ENCODE assay signal across 8 cellular contexts in the genomic region with DNA sequence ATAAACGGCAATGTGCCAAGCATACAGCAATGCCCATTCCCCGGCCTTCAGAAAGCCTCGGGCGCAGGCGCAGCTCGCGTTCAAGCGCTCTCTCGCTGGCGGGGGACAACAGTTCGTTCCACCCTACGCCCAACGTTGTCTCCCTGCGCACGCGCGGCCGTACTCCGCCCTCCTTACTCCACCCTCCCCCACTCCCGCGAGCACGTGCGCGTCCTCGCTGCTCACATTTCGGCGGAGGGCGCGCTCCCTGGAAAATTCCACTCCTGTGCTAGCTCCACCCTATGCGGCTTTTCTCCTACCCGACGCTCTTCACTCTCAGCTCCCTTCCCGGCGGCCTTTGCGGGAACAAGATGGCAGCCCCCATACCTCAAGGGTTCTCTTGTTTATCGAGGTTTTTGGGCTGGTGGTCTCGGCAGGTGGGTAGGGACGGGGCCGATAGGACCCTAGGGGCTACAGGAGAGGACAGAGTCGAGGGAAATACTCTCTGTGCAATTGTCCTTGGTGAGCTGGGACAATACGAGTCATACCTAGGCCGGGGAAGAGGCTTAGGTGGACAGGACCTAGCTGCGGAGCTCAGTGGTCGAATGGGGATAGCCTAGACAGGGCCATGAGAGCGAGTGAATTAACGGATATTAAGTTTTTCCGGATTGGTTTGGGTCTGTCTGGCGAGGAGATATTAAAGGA.
DNase-seq lines count a peak whose midpoint lies in the region; ATAC-seq lines count a peak whose summit lies in the region.
"Not testable (repeated sequence)": the region's sequence is repeated elsewhere in the genome, so short reads cannot be mapped to it uniquely, and the experiment has no call there.

A gene (plus strand): TSS at position 335 of the 684 bp plus-strand sequence. CDS start 16 bp downstream, at position 351.

- DNase-seq in COR-L47 (lab: John Stamatoyannopoulos, UW) (peak; percentile 96), HUDEP-2 (lab: John Stamatoyannopoulos, UW; ENCODE audit: unreplicated experiment in 76 of 76) (peak in 75 of 76 experiments; percentile 9 to 99 (median 94)), NOMO-1 treated with dmso at 0.1 percent for 144 hours (lab: John Stamatoyannopoulos, UW; ENCODE audit: unreplicated experiment) (peak; percentile 94), memory B cell (ENCODE audit: low spot score in 2 of 2) (peak; percentile 87 to 91)
- DNase-seq in activated CD8-positive, alpha-beta memory T cell treated with anti-CD3 and anti-CD28 coated beads for 48 hours (ENCODE audit: low read depth in 2 of 3, low spot score in 2 of 3): peak; percentile 83 to 93 (median 90)
- peak; percentile 92 to 94 (median 93) for DNase-seq in effector memory CD8-positive, alpha-beta T cell
- peak; percentile 92 for DNase-seq in stimulated activated CD8-positive, alpha-beta memory T cell treated with anti-CD3 and anti-CD28 coated beads, Interleukin-12 subunit alpha, Interleukin-12 subunit beta, amount 100 ng/mL, for 1 hour (ENCODE audit: low read depth)

- peak within 1 kb of the TSS; percentile 90 to 95 for H3K4me3 Mint-ChIP-seq in effector memory CD8-positive, alpha-beta T cell
- peak within 1 kb of the TSS; percentile 78 for H3K4me3 Mint-ChIP-seq in memory B cell

- H3K27ac Mint-ChIP-seq in effector memory CD8-positive, alpha-beta T cell: peak within 1 kb of the TSS; percentile 96 to 98
- H3K27ac Mint-ChIP-seq in memory B cell: peak within 1 kb of the TSS; percentile 94

- peaks cover 24% of the 10 kb centered on the region for H3K36me3 Mint-ChIP-seq in effector memory CD8-positive, alpha-beta T cell (ENCODE audit: insufficient read depth)
- H3K36me3 Mint-ChIP-seq in memory B cell: not testable (repeated sequence)

- not testable (repeated sequence) for H3K27me3 Mint-ChIP-seq in effector memory CD8-positive, alpha-beta T cell; memory B cell

- peak; percentile 95 for ATAC-seq in GM21390 (IDR thresholded peaks at IDR 0.05; ENCODE audit: unreplicated experiment)
- peak; percentile 90 for ATAC-seq in effector memory CD8-positive, alpha-beta T cell (replicated peaks)
- peak; percentile 87 for ATAC-seq in memory B cell (ENCODE audit: low read depth)

- H3K9me3 Mint-ChIP-seq in effector memory CD8-positive, alpha-beta T cell; memory B cell: not testable (repeated sequence)

- H3K4me1 Mint-ChIP-seq in effector memory CD8-positive, alpha-beta T cell (ENCODE audit: low read depth in 2 of 2): peaks cover 6 to 10% of the 10 kb centered on the region in 2 donors
- H3K4me1 Mint-ChIP-seq in memory B cell: not testable (repeated sequence)

Comparison
In these comparisons a context has a peak if more than half of its experiments do, and no peak if none do; other contexts are left out.
1. Peak in every context shown above with its lines: DNase-seq and ATAC-seq.